In the genomic region with DNA sequence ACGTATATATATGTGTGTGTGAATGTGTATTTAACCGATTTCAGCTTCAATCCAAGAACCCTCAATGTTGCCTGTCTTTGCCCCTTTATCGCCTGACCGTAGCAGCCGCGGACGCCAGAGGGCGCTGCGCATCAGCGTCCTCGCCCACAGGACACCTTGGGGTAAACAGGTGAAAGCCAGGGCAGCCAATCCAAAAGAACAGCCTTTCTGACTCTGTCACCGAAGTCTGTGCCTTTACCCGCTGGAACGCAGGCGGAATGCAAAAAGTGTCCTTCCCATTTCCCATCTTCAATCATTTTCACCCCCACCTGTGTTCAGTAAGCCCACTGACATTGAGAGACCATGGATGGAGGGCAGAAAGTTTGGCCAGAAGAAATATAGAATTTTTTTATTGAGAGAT, we compare ENCODE assay signal across 9 cellular contexts. TPM values are rescaled to one million over a fixed set of nuclear protein-coding genes. Genes with fewer than 3 reads are reported as not detected.
DNase-seq lines count a peak whose midpoint lies in the region; ATAC-seq, FAIRE-seq and TF ChIP-seq lines count a peak whose summit lies in the region.
"Had no signal": no experiment of that assay in that cellular context is flagged by ENCODE, and none has a peak within 500 bp of the region (broad histone marks: within the 10 kb centered on the region; RNA-seq: fewer than 3 reads in every experiment).

No MANE protein-coding gene starts in this region.

- peaks cover 60% of the 10 kb centered on the region for H3K27me3 ChIP-seq in keratinocyte (ENCODE audit: control insufficient read depth, extremely low read depth, insufficient read depth, low read length)
- H3K27me3 ChIP-seq in esophagus muscularis mucosa, result peaks cover 0 to 100% (median 54%) of the 10 kb centered on the region in 4 donors

- H3K9me3 ChIP-seq in A549 (no peaks in the 10 kb centered on the region), HEK293 (ENCODE audit: control insufficient read depth, insufficient read depth, low read depth, low read length) (no peaks in the 10 kb centered on the region), keratinocyte (ENCODE audit: control insufficient read depth, low read depth, low read length) (no peaks in the 10 kb centered on the region), esophagus muscularis mucosa (no peaks in the 10 kb centered on the region)

- DNase-seq in A549 (ENCODE audit: low read depth in 1 of 2, low spot score in 1 of 2), result peak; percentile 40 to 42
- peak; percentile 8 for DNase-seq in GM12864 (ENCODE audit: low read depth)
- DNase-seq in activated T-cell treated with anti-CD3 and anti-CD28 coated beads, Interleukin-2, amount 50 U/mL, for 48 hours, result peak; percentile 74 to 80
- no peak for DNase-seq in keratinocyte (ENCODE audit: low read depth, low spot score)
- DNase-seq in superior temporal gyrus (ENCODE audit: extremely low spot score), result peak; percentile 42
- no peak for DNase-seq in esophagus muscularis mucosa (ENCODE audit: extremely low spot score)

- H3K9me1 ChIP-seq in keratinocyte (ENCODE audit: control insufficient read depth, extremely low read depth, insufficient read depth, low read length), result no peaks in the 10 kb centered on the region

- WGBS in A549 (ENCODE audit: missing lambda C conversion rate), result 2% methylated on average over 15 of the region's 15 CpGs
- WGBS in esophagus muscularis mucosa, result 7% methylated on average over 12 of the region's 15 CpGs

- TF ChIP-seq EP300 in A549 (IDR thresholded peaks at IDR 0.05), result no peak
- no peak for TF ChIP-seq EP300 in esophagus muscularis mucosa (IDR thresholded peaks at IDR 0.05)

- ATAC-seq in A549, result peak; percentile 60 to 86; a peak in 3 of 6 replicates

- no peaks in the 10 kb centered on the region for H3K79me2 ChIP-seq in keratinocyte (ENCODE audit: control insufficient read depth, insufficient read depth, low read length)

- H3K4me1 ChIP-seq in A549 (no peaks in the 10 kb centered on the region), HEK293 (ENCODE audit: control insufficient read depth, insufficient read depth, low read length) (no peaks in the 10 kb centered on the region), keratinocyte (ENCODE audit: control insufficient read depth, extremely low read depth, insufficient read depth, low read length) (no peaks in the 10 kb centered on the region), esophagus muscularis mucosa (peaks cover 12 to 28% (median 23%) of the 10 kb centered on the region in 4 donors)

- H3K27ac ChIP-seq in A549 (no peak overlapping the region), HEK293 (ENCODE audit: extremely low read depth, low read depth, low read length) (no peak overlapping the region), keratinocyte (ENCODE audit: control insufficient read depth, insufficient read depth, low read length) (no peak overlapping the region), esophagus muscularis mucosa (replicated peaks in 1 of 4) (no peak overlapping the region)

- H3K4me3 ChIP-seq in A549 (no peak overlapping the region), GM12864 (ENCODE audit: low read depth, low read length) (no peak overlapping the region), HEK293 (ENCODE audit: low read depth, low read length) (no peak overlapping the region), keratinocyte (ENCODE audit: control insufficient read depth in 2 of 3, extremely low read depth in 1 of 3, insufficient read depth in 2 of 3, low read depth in 1 of 3, low read length in 3 of 3) (no peak overlapping the region), esophagus muscularis mucosa (no peak overlapping the region)

- dilution Hi-C loops in keratinocyte (cut with MboI; ENCODE audit: extremely low pct_ligation_motif_present, low sequenced_read_pairs), result no loop called here

- H4K20me1 ChIP-seq in keratinocyte (ENCODE audit: control insufficient read depth, extremely low read depth, insufficient read depth, low read length), result no peaks in the 10 kb centered on the region

- CTCF ChIA-PET in A549 (lab: Yijun Ruan, JAX) (interaction anchor here (0.6 to 3.0 kb wide), 5 partner anchors 11 to 303 kb away, joined by 3 to 13 read pairs (median 3); no protein-coding TSS in a partner anchor), HEK293 (lab: Yijun Ruan, JAX) (interaction anchor here (0.6 to 1.4 kb wide), 9 partner anchors 8 to 1234 kb away, joined by 3 to 5 read pairs (median 3); no protein-coding TSS in a partner anchor)

- TF ChIP-seq RAD21 in A549 (conservative IDR thresholded peaks at IDR 0.05 in 1 of 2, IDR thresholded peaks at IDR 0.05 in 1 of 2), result peak; percentile 47 to 67

- POLR2A ChIA-PET in A549 (lab: Yijun Ruan, JAX) (no interaction called here), HEK293 (lab: Yijun Ruan, JAX) (no interaction called here)

- no peak for TF ChIP-seq POLR2A in A549 (IDR thresholded peaks at IDR 0.05; ENCODE audit: low read length)
- TF ChIP-seq POLR2A in esophagus muscularis mucosa (IDR thresholded peaks at IDR 0.05; ENCODE audit: low read depth), result no peak

- TF ChIP-seq CTCF in A549 (IDR thresholded peaks at IDR 0.05) (peak; percentile 53), GM12864 (IDR thresholded peaks at IDR 0.05; ENCODE audit: low read depth, low read length, missing control alignments) (peak; percentile 97), HEK293 (tag by site-specific recombination; IDR thresholded peaks at IDR 0.05) (peak; percentile 38; the same call in 1 of the 2 replicates), LNCAP (IDR thresholded peaks at IDR 0.05) (peak; percentile 95), keratinocyte (optimal IDR thresholded peaks at IDR 0.05 in 1 of 3, IDR thresholded peaks at IDR 0.05 in 1 of 3, conservative IDR thresholded peaks at IDR 0.05 in 1 of 3; ENCODE audit: extremely low read depth in 1 of 3, insufficient read depth in 2 of 3, low read length in 3 of 3) (peak; percentile 67 to 87 (median 85)), esophagus muscularis mucosa (IDR thresholded peaks at IDR 0.05) (peak in 1 of 3 experiments; percentile 32)

- FAIRE-seq in A549 (lab: Jason Lieb, UNC), result no peak
- FAIRE-seq in keratinocyte (lab: Jason Lieb, UNC), result no peak

- H3K36me3 ChIP-seq in HEK293 (ENCODE audit: control insufficient read depth in 2 of 2, insufficient read depth in 1 of 2, low read length in 2 of 2) (no peaks in the 10 kb centered on the region), keratinocyte (ENCODE audit: control insufficient read depth in 2 of 2, extremely low read depth in 1 of 2, insufficient read depth in 2 of 2, low read length in 2 of 2) (no peaks in the 10 kb centered on the region), esophagus muscularis mucosa (no peaks in the 10 kb centered on the region)

- 0 out of 3 replicates have a peak overlapping the region, but pooled peaks have one; percentile 6 for H3K4me2 ChIP-seq in A549
- no peak overlapping the region for H3K4me2 ChIP-seq in keratinocyte (ENCODE audit: control insufficient read depth, extremely low read depth, insufficient read depth, low read depth, low read length)

- H2AFZ ChIP-seq in keratinocyte (ENCODE audit: control insufficient read depth, low read length), result no peak overlapping the region

- no peak overlapping the region for H3K9ac ChIP-seq in keratinocyte (ENCODE audit: control insufficient read depth, extremely low read depth, insufficient read depth, low read length)

- intact Hi-C loops in esophagus muscularis mucosa (cut with DNase I), result no loop called here

TF ChIP-seq in A549, 52 proteins besides CTCF, POLR2A, EP300 and RAD21:
- TF ChIP-seq SMC3 (IDR thresholded peaks at IDR 0.05), result peak; percentile 59
- no peak for TF ChIP-seq FOSB (CRISPR knock-in tag; IDR thresholded peaks at IDR 0.05)

TF ChIP-seq in HEK293, 187 proteins besides CTCF, POLR2A, EP300 and RAD21:
- TF ChIP-seq, protein P1, sequence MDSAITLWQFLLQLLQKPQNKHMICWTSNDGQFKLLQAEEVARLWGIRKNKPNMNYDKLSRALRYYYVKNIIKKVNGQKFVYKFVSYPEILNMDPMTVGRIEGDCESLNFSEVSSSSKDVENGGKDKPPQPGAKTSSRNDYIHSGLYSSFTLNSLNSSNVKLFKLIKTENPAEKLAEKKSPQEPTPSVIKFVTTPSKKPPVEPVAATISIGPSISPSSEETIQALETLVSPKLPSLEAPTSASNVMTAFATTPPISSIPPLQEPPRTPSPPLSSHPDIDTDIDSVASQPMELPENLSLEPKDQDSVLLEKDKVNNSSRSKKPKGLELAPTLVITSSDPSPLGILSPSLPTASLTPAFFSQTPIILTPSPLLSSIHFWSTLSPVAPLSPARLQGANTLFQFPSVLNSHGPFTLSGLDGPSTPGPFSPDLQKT (IDR thresholded peaks at IDR 0.05; ENCODE audit: borderline replicate concordance, low read depth, low read length), result no peak
- no peak for TF ChIP-seq ZNF223 (tag by site-specific recombination; IDR thresholded peaks at IDR 0.05)
- TF ChIP-seq PRDM1 (tag by site-specific recombination; IDR thresholded peaks at IDR 0.05), result no peak
- TF ChIP-seq ZNF2 (tag by site-specific recombination; IDR thresholded peaks at IDR 0.05), result peak; percentile 73
- TF ChIP-seq ZNF549 (tag by site-specific recombination; IDR thresholded peaks at IDR 0.05), result no peak
- TF ChIP-seq SCRT2 (tag by site-specific recombination; IDR thresholded peaks at IDR 0.05), result 0 out of 2 replicates have a peak, but pooled peaks have one; percentile 22
- TF ChIP-seq ZNF24 (tag by site-specific recombination; IDR thresholded peaks at IDR 0.05), result no peak
- TF ChIP-seq ZNF654 (tag by site-specific recombination; IDR thresholded peaks at IDR 0.05; ENCODE audit: low read depth), result peak; percentile 49
TF ChIP-seq in HEK293: peak in this region for 3.

RNA-seq across cellular contexts. Expression of a gene that starts 3.6 kb away (rescaled TPM):
- polyA plus RNA-seq in A549 (2011; rRNA removed), result not detected in 2 replicates
- polyA plus RNA-seq in A549 (2012; cell fraction: cytosol; rRNA removed), result not detected in 2 replicates
- polyA plus RNA-seq in A549 (2012; cell fraction: nucleus; rRNA removed), result not detected in 2 replicates
- not detected in 3 replicates for polyA plus RNA-seq in A549 (2017; fragmentation: RNase III; extraction: RNeasy Plus Mini Kit Qiagen cat#74134 plus additional on column Dnase treatment)
- polyA minus RNA-seq in A549 (2011; rRNA and poly(A)+ RNA removed), result not detected in 2 replicates
- polyA plus RNA-seq in keratinocyte, result not detected in 3 replicates
- not detected for polyA plus RNA-seq in keratinocyte (2011; ENCODE audit: low read depth)
- not detected in 2 replicates for polyA plus RNA-seq in keratinocyte (2011; cell fraction: cytosol; rRNA removed)
- not detected in 2 replicates for polyA plus RNA-seq in keratinocyte (2011; cell fraction: nucleus; rRNA removed)
- polyA plus RNA-seq in keratinocyte (2012; ENCODE audit: low replicate concordance), result not detected in 2 replicates
- polyA minus RNA-seq in keratinocyte, result not detected in 3 replicates
- polyA minus RNA-seq in keratinocyte (2011; cell fraction: cytosol; rRNA and poly(A)+ RNA removed), result not detected
- not detected in 2 replicates for polyA minus RNA-seq in keratinocyte (2011; cell fraction: nucleus; rRNA and poly(A)+ RNA removed)
- total RNA-seq in esophagus muscularis mucosa, result not detected
- polyA plus RNA-seq: IgD-negative memory B cell had no signal

Comparison
In these comparisons a context has a peak if more than half of its experiments do, and no peak if none do; other contexts are left out.
1. DNase-seq: peak in A549 (2 of 2), GM12864 (single experiment), activated T-cell treated with anti-CD3 and anti-CD28 coated beads, Interleukin-2, amount 50 U/mL, for 48 hours (2 of 2) and superior temporal gyrus (single experiment); none in keratinocyte (single experiment) and esophagus muscularis mucosa (single experiment).